ENCODE assay signal across 2 cellular contexts in the genomic region with DNA sequence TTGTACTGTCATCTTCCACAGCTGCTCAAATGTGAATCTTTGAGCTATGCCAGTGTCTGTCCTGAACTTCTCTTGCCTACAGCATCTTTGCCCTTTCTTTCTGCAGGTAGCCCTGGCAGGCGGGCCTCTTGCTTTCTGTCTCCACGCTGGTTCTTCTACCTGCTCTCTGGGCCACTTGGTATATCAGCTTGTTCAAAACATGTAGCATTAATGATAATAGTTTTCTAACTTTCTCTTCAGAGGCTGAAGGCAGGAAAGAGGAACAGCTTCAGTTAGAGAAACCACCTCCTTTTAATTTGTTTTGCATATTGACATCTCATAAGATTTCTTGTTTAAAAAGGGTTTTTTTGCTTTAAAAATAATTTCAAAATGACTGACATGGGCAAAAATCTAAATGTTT.
TF ChIP-seq lines count a peak whose summit lies in the region.

No MANE protein-coding gene starts in this region.

TF ChIP-seq in GM12891, 5 proteins besides CTCF, POLR2A, EP300 and RAD21 (continued from another document):
- TF ChIP-seq POLR2AphosphoS5 (IDR thresholded peaks at IDR 0.05; ENCODE audit: low read depth, low read length) (peak; percentile 60; the same call in 1 of the 2 replicates), TAF1 (IDR thresholded peaks at IDR 0.05; ENCODE audit: low read depth, low read length) (peak; percentile 18; the same call in 1 of the 2 replicates)

TF ChIP-seq in HepG2, 621 proteins besides CTCF, POLR2A, EP300 and RAD21 (continued from another document):
- TF ChIP-seq, protein P1, sequence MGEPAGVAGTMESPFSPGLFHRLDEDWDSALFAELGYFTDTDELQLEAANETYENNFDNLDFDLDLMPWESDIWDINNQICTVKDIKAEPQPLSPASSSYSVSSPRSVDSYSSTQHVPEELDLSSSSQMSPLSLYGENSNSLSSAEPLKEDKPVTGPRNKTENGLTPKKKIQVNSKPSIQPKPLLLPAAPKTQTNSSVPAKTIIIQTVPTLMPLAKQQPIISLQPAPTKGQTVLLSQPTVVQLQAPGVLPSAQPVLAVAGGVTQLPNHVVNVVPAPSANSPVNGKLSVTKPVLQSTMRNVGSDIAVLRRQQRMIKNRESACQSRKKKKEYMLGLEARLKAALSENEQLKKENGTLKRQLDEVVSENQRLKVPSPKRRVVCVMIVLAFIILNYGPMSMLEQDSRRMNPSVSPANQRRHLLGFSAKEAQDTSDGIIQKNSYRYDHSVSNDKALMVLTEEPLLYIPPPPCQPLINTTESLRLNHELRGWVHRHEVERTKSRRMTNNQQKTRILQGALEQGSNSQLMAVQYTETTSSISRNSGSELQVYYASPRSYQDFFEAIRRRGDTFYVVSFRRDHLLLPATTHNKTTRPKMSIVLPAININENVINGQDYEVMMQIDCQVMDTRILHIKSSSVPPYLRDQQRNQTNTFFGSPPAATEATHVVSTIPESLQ (CRISPR knock-in tag; conservative IDR thresholded peaks at IDR 0.05), result no peak
- TF ChIP-seq ZNF777 (CRISPR knock-in tag; IDR thresholded peaks at IDR 0.05) (no peak), ZNF12 (CRISPR knock-in tag; IDR thresholded peaks at IDR 0.05) (no peak), FOXJ3 (CRISPR knock-in tag; IDR thresholded peaks at IDR 0.05; ENCODE audit: borderline replicate concordance) (no peak), ZNF441 (CRISPR knock-in tag; IDR thresholded peaks at IDR 0.05; ENCODE audit: borderline replicate concordance) (no peak), ZBTB42 (CRISPR knock-in tag; IDR thresholded peaks at IDR 0.05) (no peak), ZNF3 (CRISPR knock-in tag; IDR thresholded peaks at IDR 0.05) (no peak), GZF1 (CRISPR knock-in tag; IDR thresholded peaks at IDR 0.05) (no peak), ETV6 (CRISPR knock-in tag; conservative IDR thresholded peaks at IDR 0.05) (no peak), ZNF24 (IDR thresholded peaks at IDR 0.05) (no peak), NPAS2 (CRISPR knock-in tag; IDR thresholded peaks at IDR 0.05; ENCODE audit: borderline replicate concordance) (no peak)
- TF ChIP-seq, protein P2, sequence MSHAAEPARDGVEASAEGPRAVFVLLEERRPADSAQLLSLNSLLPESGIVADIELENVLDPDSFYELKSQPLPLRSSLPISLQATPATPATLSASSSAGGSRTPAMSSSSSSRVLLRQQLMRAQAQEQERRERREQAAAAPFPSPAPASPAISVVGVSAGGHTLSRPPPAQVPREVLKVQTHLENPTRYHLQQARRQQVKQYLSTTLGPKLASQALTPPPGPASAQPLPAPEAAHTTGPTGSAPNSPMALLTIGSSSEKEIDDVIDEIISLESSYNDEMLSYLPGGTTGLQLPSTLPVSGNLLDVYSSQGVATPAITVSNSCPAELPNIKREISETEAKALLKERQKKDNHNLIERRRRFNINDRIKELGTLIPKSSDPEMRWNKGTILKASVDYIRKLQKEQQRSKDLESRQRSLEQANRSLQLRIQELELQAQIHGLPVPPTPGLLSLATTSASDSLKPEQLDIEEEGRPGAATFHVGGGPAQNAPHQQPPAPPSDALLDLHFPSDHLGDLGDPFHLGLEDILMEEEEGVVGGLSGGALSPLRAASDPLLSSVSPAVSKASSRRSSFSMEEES (CRISPR knock-in tag; IDR thresholded peaks at IDR 0.05), result no peak
- TF ChIP-seq, protein P3, sequence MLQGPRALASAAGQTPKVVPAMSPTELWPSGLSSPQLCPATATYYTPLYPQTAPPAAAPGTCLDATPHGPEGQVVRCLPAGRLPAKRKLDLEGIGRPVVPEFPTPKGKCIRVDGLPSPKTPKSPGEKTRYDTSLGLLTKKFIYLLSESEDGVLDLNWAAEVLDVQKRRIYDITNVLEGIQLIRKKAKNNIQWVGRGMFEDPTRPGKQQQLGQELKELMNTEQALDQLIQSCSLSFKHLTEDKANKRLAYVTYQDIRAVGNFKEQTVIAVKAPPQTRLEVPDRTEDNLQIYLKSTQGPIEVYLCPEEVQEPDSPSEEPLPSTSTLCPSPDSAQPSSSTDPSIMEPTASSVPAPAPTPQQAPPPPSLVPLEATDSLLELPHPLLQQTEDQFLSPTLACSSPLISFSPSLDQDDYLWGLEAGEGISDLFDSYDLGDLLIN (CRISPR knock-in tag; IDR thresholded peaks at IDR 0.05; ENCODE audit: borderline replicate concordance), result no peak
- TF ChIP-seq, protein P4, sequence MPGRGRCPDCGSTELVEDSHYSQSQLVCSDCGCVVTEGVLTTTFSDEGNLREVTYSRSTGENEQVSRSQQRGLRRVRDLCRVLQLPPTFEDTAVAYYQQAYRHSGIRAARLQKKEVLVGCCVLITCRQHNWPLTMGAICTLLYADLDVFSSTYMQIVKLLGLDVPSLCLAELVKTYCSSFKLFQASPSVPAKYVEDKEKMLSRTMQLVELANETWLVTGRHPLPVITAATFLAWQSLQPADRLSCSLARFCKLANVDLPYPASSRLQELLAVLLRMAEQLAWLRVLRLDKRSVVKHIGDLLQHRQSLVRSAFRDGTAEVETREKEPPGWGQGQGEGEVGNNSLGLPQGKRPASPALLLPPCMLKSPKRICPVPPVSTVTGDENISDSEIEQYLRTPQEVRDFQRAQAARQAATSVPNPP (CRISPR knock-in tag; IDR thresholded peaks at IDR 0.05), result no peak
- TF ChIP-seq, protein P5, sequence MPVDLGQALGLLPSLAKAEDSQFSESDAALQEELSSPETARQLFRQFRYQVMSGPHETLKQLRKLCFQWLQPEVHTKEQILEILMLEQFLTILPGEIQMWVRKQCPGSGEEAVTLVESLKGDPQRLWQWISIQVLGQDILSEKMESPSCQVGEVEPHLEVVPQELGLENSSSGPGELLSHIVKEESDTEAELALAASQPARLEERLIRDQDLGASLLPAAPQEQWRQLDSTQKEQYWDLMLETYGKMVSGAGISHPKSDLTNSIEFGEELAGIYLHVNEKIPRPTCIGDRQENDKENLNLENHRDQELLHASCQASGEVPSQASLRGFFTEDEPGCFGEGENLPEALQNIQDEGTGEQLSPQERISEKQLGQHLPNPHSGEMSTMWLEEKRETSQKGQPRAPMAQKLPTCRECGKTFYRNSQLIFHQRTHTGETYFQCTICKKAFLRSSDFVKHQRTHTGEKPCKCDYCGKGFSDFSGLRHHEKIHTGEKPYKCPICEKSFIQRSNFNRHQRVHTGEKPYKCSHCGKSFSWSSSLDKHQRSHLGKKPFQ (CRISPR knock-in tag; IDR thresholded peaks at IDR 0.05; ENCODE audit: insufficient replicate concordance), result no peak
- TF ChIP-seq, protein P6, sequence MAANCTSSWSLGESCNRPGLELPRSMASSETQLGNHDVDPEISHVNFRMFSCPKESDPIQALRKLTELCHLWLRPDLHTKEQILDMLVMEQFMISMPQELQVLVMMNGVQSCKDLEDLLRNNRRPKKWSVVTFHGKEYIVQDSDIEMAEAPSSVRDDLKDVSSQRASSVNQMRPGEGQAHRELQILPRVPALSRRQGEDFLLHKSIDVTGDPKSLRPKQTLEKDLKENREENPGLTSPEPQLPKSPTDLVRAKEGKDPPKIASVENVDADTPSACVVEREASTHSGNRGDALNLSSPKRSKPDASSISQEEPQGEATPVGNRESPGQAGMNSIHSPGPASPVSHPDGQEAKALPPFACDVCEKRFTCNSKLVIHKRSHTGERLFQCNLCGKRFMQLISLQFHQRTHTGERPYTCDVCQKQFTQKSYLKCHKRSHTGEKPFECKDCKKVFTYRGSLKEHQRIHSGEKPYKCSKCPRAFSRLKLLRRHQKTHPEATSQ (CRISPR knock-in tag; IDR thresholded peaks at IDR 0.05; ENCODE audit: borderline replicate concordance), result no peak
